16 cellular contexts compared by ENCODE assay signal in genomic region chr20:52593634-52594033, GRCh38.
"Had no signal": no experiment of that assay in that cellular context is flagged by ENCODE, and none has a peak within 500 bp of the region (broad histone marks: within the 10 kb centered on the region; RNA-seq: fewer than 3 reads in every experiment).

No MANE protein-coding gene starts in this region.

- H3K4me1 Mint-ChIP-seq: stimulated activated naive B cell treated with anti-CD40 and anti-IgM and Interleukin-4, amounts not matched to agents 10 μg/mL and 1 μg/mL and 100 μg/mL, for 72 hours; WTC11 had no signal

- H3K9me3 Mint-ChIP-seq: stimulated activated naive B cell treated with anti-CD40 and anti-IgM and Interleukin-4, amounts not matched to agents 10 μg/mL and 1 μg/mL and 100 μg/mL, for 72 hours had no signal

- H3K9me3 ChIP-seq: gastrocnemius medialis, left ventricle myocardium inferior, psoas muscle, transverse colon had no signal

- ATAC-seq: activated CD8-positive, alpha-beta T cell treated with anti-CD3 and anti-CD28 coated beads, Interleukin-2, amount 10 ng/mL, durations not matched to agents 7 days and 5 days; gastrocnemius medialis; psoas muscle; sciatic nerve; stimulated activated naive B cell treated with anti-CD40 and anti-IgM and Interleukin-4, amounts not matched to agents 10 μg/mL and 1 μg/mL and 100 μg/mL, for 72 hours; WTC11 had no signal

- H3K4me3 ChIP-seq: gastrocnemius medialis, left ventricle myocardium inferior, psoas muscle, transverse colon had no signal

- H3K27ac Mint-ChIP-seq: activated CD8-positive, alpha-beta T cell treated with anti-CD3 and anti-CD28 coated beads, Interleukin-2, amount 10 ng/mL, durations not matched to agents 7 days and 5 days; stimulated activated naive B cell treated with anti-CD40 and anti-IgM and Interleukin-4, amounts not matched to agents 10 μg/mL and 1 μg/mL and 100 μg/mL, for 72 hours; WTC11 had no signal

- H3K27ac ChIP-seq: gastrocnemius medialis, left ventricle myocardium inferior, psoas muscle, transverse colon had no signal

- H3K4me3 Mint-ChIP-seq: activated CD8-positive, alpha-beta T cell treated with anti-CD3 and anti-CD28 coated beads, Interleukin-2, amount 10 ng/mL, durations not matched to agents 7 days and 5 days; nephron progenitor cell; stimulated activated naive B cell treated with anti-CD40 and anti-IgM and Interleukin-4, amounts not matched to agents 10 μg/mL and 1 μg/mL and 100 μg/mL, for 72 hours; WTC11 had no signal

- H3K36me3 ChIP-seq: gastrocnemius medialis, left ventricle myocardium inferior, transverse colon had no signal

- H3K27me3 ChIP-seq: gastrocnemius medialis, transverse colon had no signal

- H3K4me1 ChIP-seq: gastrocnemius medialis, left ventricle myocardium inferior, psoas muscle, transverse colon had no signal

- DNase-seq: activated CD4-positive, alpha-beta T cell treated with anti-CD3 and anti-CD28 coated beads for 48 hours; activated CD8-positive, alpha-beta memory T cell treated with anti-CD3 and anti-CD28 coated beads, Interleukin-2, amount 50 U/mL, for 48 hours; activated CD8-positive, alpha-beta T cell treated with anti-CD3 and anti-CD28 coated beads, Interleukin-2, amount 10 ng/mL, durations not matched to agents 7 days and 5 days; aorta; gastrocnemius medialis; islet precursor cell; left ventricle myocardium inferior; mesenchymal stem cell; nephron progenitor cell; psoas muscle; stimulated activated CD4-positive, alpha-beta T cell treated with anti-CD3 and anti-CD28 coated beads, Interleukin-2, amount 100 ng/mL, for 24 hours; stimulated activated naive B cell treated with anti-CD40 and anti-IgM and Interleukin-4, amounts not matched to agents 10 μg/mL and 1 μg/mL and 100 μg/mL, for 72 hours; substantia nigra; transverse colon had no signal

- H3K36me3 Mint-ChIP-seq: stimulated activated naive B cell treated with anti-CD40 and anti-IgM and Interleukin-4, amounts not matched to agents 10 μg/mL and 1 μg/mL and 100 μg/mL, for 72 hours; WTC11 had no signal
